24 cellular contexts compared by ENCODE assay signal in the genomic region with DNA sequence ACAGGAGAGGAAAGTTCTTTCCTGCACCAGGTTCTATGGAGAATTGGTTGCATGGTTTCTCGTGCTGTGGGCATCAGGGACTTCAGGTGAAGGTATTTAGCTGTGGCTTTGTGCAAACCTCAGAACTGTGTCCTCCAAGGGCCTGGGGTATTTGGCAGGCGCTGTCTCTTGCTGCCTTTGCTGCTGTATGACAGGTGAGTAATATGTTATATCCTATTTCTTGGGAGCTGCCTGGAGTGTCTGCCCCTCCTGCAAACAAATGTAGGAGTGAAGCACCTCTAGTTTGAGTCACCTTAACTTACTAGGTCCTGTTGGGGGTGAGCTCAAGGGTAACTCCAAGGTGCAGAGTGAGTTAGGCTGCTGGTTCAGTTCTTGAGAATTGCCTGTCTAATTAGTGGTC. TPM values are rescaled to one million over a fixed set of nuclear protein-coding genes. Genes with fewer than 3 reads are reported as not detected.
DNase-seq lines count a peak whose midpoint lies in the region; ATAC-seq, FAIRE-seq and TF ChIP-seq lines count a peak whose summit lies in the region.
"Had no signal": no experiment of that assay in that cellular context is flagged by ENCODE, and none has a peak within 500 bp of the region (broad histone marks: within the 10 kb centered on the region; RNA-seq: fewer than 3 reads in every experiment).

No MANE protein-coding gene starts in this region.

- H3K9me3 ChIP-seq in A549, result no peaks in the 10 kb centered on the region
- H3K9me3 ChIP-seq in K562 (replicated peaks; ENCODE audit: control insufficient read depth, insufficient read depth, low read depth, low read length), result no peaks in the 10 kb centered on the region
- no peaks in the 10 kb centered on the region for H3K9me3 ChIP-seq in lower lobe of right lung
- H3K9me3 ChIP-seq: MG63 had no signal

- TF ChIP-seq CTCF in A549 (IDR thresholded peaks at IDR 0.05) (no peak), K562 (IDR thresholded peaks at IDR 0.05 in 2 of 3, conservative IDR thresholded peaks at IDR 0.05 in 1 of 3; ENCODE audit: insufficient read depth in 2 of 3, low read depth in 1 of 3, low read length in 3 of 3) (no peak), foreskin keratinocyte (conservative IDR thresholded peaks at IDR 0.05) (no peak), lower lobe of right lung (IDR thresholded peaks at IDR 0.05) (no peak)

- no peaks in the 10 kb centered on the region for H3K27me3 ChIP-seq in K562 (ENCODE audit: control insufficient read depth in 2 of 2, insufficient read depth in 2 of 2, low read length in 2 of 2)
- H3K27me3 ChIP-seq in foreskin keratinocyte, result no peaks in the 10 kb centered on the region
- H3K27me3 ChIP-seq in lower lobe of right lung (ENCODE audit: low read depth), result no peaks in the 10 kb centered on the region
- H3K27me3 ChIP-seq: MG63 had no signal

- no peaks in the 10 kb centered on the region for H4K20me1 ChIP-seq in K562 (replicated peaks; ENCODE audit: control insufficient read depth, insufficient read depth, low read length)

- no peak for DNase-seq in A549 (ENCODE audit: low read depth in 1 of 2, low spot score in 1 of 2)
- DNase-seq in NCI-H226, result peak; percentile 3
- DNase-seq in K562 (ENCODE audit: extremely low read depth in 1 of 4, low spot score in 3 of 4), result no peak
- DNase-seq in foreskin keratinocyte, result no peak
- no peak for DNase-seq in NCI-H2081 (lab: John Stamatoyannopoulos, UW)
- DNase-seq in NCI-H510A (lab: John Stamatoyannopoulos, UW), result no peak
- no peak for DNase-seq in activated T-cell treated with anti-CD3 and anti-CD28 coated beads for 4 hours
- no peak for DNase-seq in lower lobe of right lung
- DNase-seq: 8988T; DMS153; DND-41; Kasumi-1; MG63; NCI-H1105 treated with DMSO at 0.1 percent for 48 hours; NCI-H146; NCI-H1930; NCI-H510A treated with DMSO at 0.1 percent for 48 hours; NK-92 treated with Interleukin-12 subunit alpha and Interleukin-12 subunit beta, amount 100 ng/mL, for 24 hours; SIG-M5; SW 1271 had no signal

- TF ChIP-seq RAD21 in A549 (conservative IDR thresholded peaks at IDR 0.05 in 1 of 2, IDR thresholded peaks at IDR 0.05 in 1 of 2), result no peak
- no peak for TF ChIP-seq RAD21 in K562 (CRISPR knock-in tag; conservative IDR thresholded peaks at IDR 0.05 in 1 of 2, IDR thresholded peaks at IDR 0.05 in 1 of 2)

- BruUV-seq in K562 (replicated peaks; lab: Mats Ljungman, UMichigan), result no TSS peak

- peak overlapping the region in 1 of 2 experiments; percentile 30; a peak in 1 of 4 replicates for H3K9ac ChIP-seq in K562 (ENCODE audit: insufficient read depth in 1 of 2, low read depth in 2 of 2, low read length in 2 of 2)

- H3K27ac ChIP-seq in A549 (peak overlapping the region; percentile 61 to 88), K562 (ENCODE audit: extremely low read depth, low read depth, low read length) (peak overlapping the region; percentile 69), foreskin keratinocyte (no peak overlapping the region), lower lobe of right lung (no peak overlapping the region)
- H3K27ac ChIP-seq: SK-N-MC had no signal

- H3K4me2 ChIP-seq in A549 (peak overlapping the region; percentile 51), K562 (ENCODE audit: insufficient read depth, low read length) (peak overlapping the region; percentile 77; the same call in 1 of the 2 replicates)

- peak; percentile 25 to 39 for ATAC-seq in A549
- no peak for ATAC-seq in K562
- peak; percentile 41 for ATAC-seq in foreskin keratinocyte
- no peak for ATAC-seq in lower lobe of right lung
- ATAC-seq: HepG2 had no signal

- H3K79me2 ChIP-seq in K562 (ENCODE audit: control insufficient read depth, insufficient read depth, low read length), result no peaks in the 10 kb centered on the region

- POLR2A ChIA-PET in A549 (lab: Yijun Ruan, JAX) (no interaction called here), K562 (lab: Yijun Ruan, JAX) (interaction anchor here (0.9 to 1.1 kb wide), 2 partner anchors 12 to 30 kb away, joined by 3 read pairs; no protein-coding TSS in a partner anchor)

- WGBS in A549 (ENCODE audit: missing lambda C conversion rate), result 49% methylated on average over 2 of the region's 2 CpGs
- 53% methylated on average over 2 of the region's 2 CpGs for WGBS in K562 (ENCODE audit: insufficient coverage, low coverage, missing lambda C conversion rate)

- in situ Hi-C loops in K562 (cut with MboI), result no loop called here

- intact Hi-C loops in K562 (cut with micrococcal nuclease) (loop anchor here (2.0 to 10.0 kb wide), 3 partner anchors 84 to 408 kb away; a partner anchor contains a TSS), lower lobe of right lung (cut with DNase I) (no loop called here)

- peak overlapping the region; percentile 76 for H2AFZ ChIP-seq in K562 (ENCODE audit: low read depth, low read length)

- H3K4me1 ChIP-seq in A549 (peaks cover 69% of the 10 kb centered on the region), K562 (replicated peaks in 1 of 2; ENCODE audit: control insufficient read depth in 2 of 2, insufficient read depth in 2 of 2, low read length in 2 of 2) (peaks cover 10 to 35% of the 10 kb centered on the region in 2 experiments), foreskin keratinocyte (no peaks in the 10 kb centered on the region), lower lobe of right lung (no peaks in the 10 kb centered on the region)

- H3K4me3 ChIP-seq in A549 (peak overlapping the region; percentile 0; the same call in 1 of the 3 replicates), K562 (no peak overlapping the region), lower lobe of right lung (no peak overlapping the region)
- H3K4me3 ChIP-seq: MG63, SK-N-MC had no signal

- TF ChIP-seq EP300 in A549 (IDR thresholded peaks at IDR 0.05) (no peak), K562 (IDR thresholded peaks at IDR 0.05; ENCODE audit: low read length) (no peak)

- FAIRE-seq in A549 (lab: Jason Lieb, UNC), result peak; percentile 74
- peak; percentile 6 for FAIRE-seq in K562 (lab: Jason Lieb, UNC)
- FAIRE-seq: H54, HepG2 had no signal

- no peaks in the 10 kb centered on the region for H3K9me1 ChIP-seq in K562 (ENCODE audit: control insufficient read depth, insufficient read depth, low read length)

- CTCF ChIA-PET in A549 (lab: Yijun Ruan, JAX) (interaction anchor here (0.6 to 6.3 kb wide), 8 partner anchors 12 to 773 kb away, joined by 3 to 54 read pairs (median 6); no protein-coding TSS in a partner anchor), K562 (lab: Yijun Ruan, JAX; ENCODE audit: low intra/inter-chr PET ratio) (no interaction called here)

- H3K36me3 ChIP-seq in K562 (ENCODE audit: control insufficient read depth, insufficient read depth, low read length) (no peaks in the 10 kb centered on the region), lower lobe of right lung (no peaks in the 10 kb centered on the region)
- H3K36me3 ChIP-seq: MG63 had no signal

- TF ChIP-seq POLR2A in A549 (IDR thresholded peaks at IDR 0.05; ENCODE audit: low read length) (no peak), K562 (conservative IDR thresholded peaks at IDR 0.05) (no peak)

RNA-seq across cellular contexts. Expression of a gene that starts 44.4 kb away (rescaled TPM):
- polyA plus RNA-seq in A549 (2011; rRNA removed) (67.4 and 111 TPM in 2 replicates), A549 (2017; fragmentation: RNase III; extraction: RNeasy Plus Mini Kit Qiagen cat#74134 plus additional on column Dnase treatment) (118 to 139 TPM (median 131 TPM) in 3 replicates), K562 (2011; rRNA removed) (1.9 and 2.2 TPM in 2 replicates), K562 (2014; fragmentation: Illumina TruSeq; extraction: Trizol) (4.3 and 8.0 TPM in 2 replicates), K562 (2014; fragmentation: Nextera tagmentation; extraction: Ambion mirVana) (1 to 10 TPM in 1 of 2 experiments, under 1 TPM in 1; 0.76 to 1.5 TPM), K562 (2014; rRNA removed) (5.7 and 8.3 TPM in 2 replicates), foreskin keratinocyte (5.4 and 7.7 TPM in 2 replicates)
- polyA plus RNA-seq in A549 (2012; cell fraction: cytosol; rRNA removed), result 143 and 175 TPM in 2 replicates
- polyA plus RNA-seq in A549 (2012; cell fraction: nucleus; rRNA removed), result 251 and 331 TPM in 2 replicates
- polyA minus RNA-seq in A549 (2011; rRNA and poly(A)+ RNA removed), result 35.4 and 69.5 TPM in 2 replicates
- 0.84 and 6.1 TPM in 2 replicates for total RNA-seq in K562 (2011; cell fraction: chromatin; rRNA removed; ENCODE audit: low replicate concordance)
- 3.0 and 3.2 TPM in 2 replicates for total RNA-seq in K562 (2011; cell fraction: nucleolus; rRNA removed)
- total RNA-seq in K562 (2011; cell fraction: nucleoplasm; rRNA removed), result 2.4 and 3.3 TPM in 2 replicates
- total RNA-seq in K562 (2014; rRNA removed) (6.7 and 8.2 TPM in 2 replicates), K562 (2014; rRNA removed; fragmentation: Illumina TruSeq; extraction: Trizol) (1.3 and 1.6 TPM in 2 replicates), K562 (2015; rRNA removed; fragmentation: Illumina TruSeq; extraction: Trizol) (3.7 and 4.3 TPM in 2 replicates), K562 (2021) (5.7 and 8.4 TPM in 2 replicates), foreskin keratinocyte (4.8 and 8.3 TPM in 2 replicates), lower lobe of right lung (5.3 TPM)
- 5.0 and 7.4 TPM in 2 replicates for polyA plus RNA-seq in K562 (2011; cell fraction: cytosol; rRNA removed)
- polyA plus RNA-seq in K562 (2011; cell fraction: nucleus; rRNA removed), result 3.9 and 11.2 TPM in 2 replicates
- 8.5 and 13.7 TPM in 2 replicates for polyA plus RNA-seq in K562 (2012)
- polyA minus RNA-seq in K562 (2011; rRNA and poly(A)+ RNA removed), result 0.81 and 1.4 TPM in 2 replicates
- polyA minus RNA-seq in K562 (2011; cell fraction: cytosol; rRNA and poly(A)+ RNA removed), result 1.1 and 1.6 TPM in 2 replicates
- 1.1 and 1.2 TPM in 2 replicates for polyA minus RNA-seq in K562 (2011; cell fraction: nucleus; rRNA and poly(A)+ RNA removed)

RNA-seq across cellular contexts. Expression of a gene that starts 56.0 kb away (rescaled TPM):
- polyA plus RNA-seq in A549 (2011; rRNA removed), result 2.9 and 3.3 TPM in 2 replicates
- 3.5 and 6.7 TPM in 2 replicates for polyA plus RNA-seq in A549 (2012; cell fraction: cytosol; rRNA removed)
- 7.9 and 11.3 TPM in 2 replicates for polyA plus RNA-seq in A549 (2012; cell fraction: nucleus; rRNA removed)
- 1.7 to 3.0 TPM (median 2.3 TPM) in 3 replicates for polyA plus RNA-seq in A549 (2017; fragmentation: RNase III; extraction: RNeasy Plus Mini Kit Qiagen cat#74134 plus additional on column Dnase treatment)
- polyA minus RNA-seq in A549 (2011; rRNA and poly(A)+ RNA removed), result 3.0 and 3.4 TPM in 2 replicates
- total RNA-seq in K562 (2011; cell fraction: chromatin; rRNA removed; ENCODE audit: low replicate concordance), result 0.21 TPM in 1 of 2 replicates, not detected in the other
- total RNA-seq in K562 (2011; cell fraction: nucleolus; rRNA removed), result 0.13 and 0.17 TPM in 2 replicates
- 0.15 TPM in 1 of 2 replicates, not detected in the other for total RNA-seq in K562 (2011; cell fraction: nucleoplasm; rRNA removed)
- total RNA-seq in K562 (2014; rRNA removed), result 0.14 and 0.57 TPM in 2 replicates
- total RNA-seq in K562 (2014; rRNA removed; fragmentation: Illumina TruSeq; extraction: Trizol), result 0.10 TPM in 1 of 2 replicates, not detected in the other
- not detected in 2 replicates for total RNA-seq in K562 (2015; rRNA removed; fragmentation: Illumina TruSeq; extraction: Trizol)
- 0.27 and 0.33 TPM in 2 replicates for total RNA-seq in K562 (2021)
- 0.03 and 0.06 TPM in 2 replicates for polyA plus RNA-seq in K562 (2011; rRNA removed)
- 0.04 and 0.58 TPM in 2 replicates for polyA plus RNA-seq in K562 (2011; cell fraction: cytosol; rRNA removed)
- 0.06 and 0.11 TPM in 2 replicates for polyA plus RNA-seq in K562 (2011; cell fraction: nucleus; rRNA removed)
- polyA plus RNA-seq in K562 (2012), result 0.17 and 0.66 TPM in 2 replicates
- polyA plus RNA-seq in K562 (2014; fragmentation: Illumina TruSeq; extraction: Trizol), result 0.12 and 0.19 TPM in 2 replicates
- polyA plus RNA-seq in K562 (2014; fragmentation: Nextera tagmentation; extraction: Ambion mirVana), result under 1 TPM in 1 of 2 experiments, not detected in 1; 0.01 TPM
- polyA plus RNA-seq in K562 (2014; rRNA removed), result 0.53 TPM in 1 of 2 replicates, not detected in the other
- 0.09 TPM in 1 of 2 replicates, not detected in the other for polyA minus RNA-seq in K562 (2011; rRNA and poly(A)+ RNA removed)
- polyA minus RNA-seq in K562 (2011; cell fraction: cytosol; rRNA and poly(A)+ RNA removed), result 1.9 TPM in 1 of 2 replicates, not detected in the other
- 0.11 and 0.40 TPM in 2 replicates for polyA minus RNA-seq in K562 (2011; cell fraction: nucleus; rRNA and poly(A)+ RNA removed)
- 0.14 TPM in 1 of 2 replicates, not detected in the other for total RNA-seq in foreskin keratinocyte
- polyA plus RNA-seq in foreskin keratinocyte, result 0.10 TPM in 1 of 2 replicates, not detected in the other
- total RNA-seq in lower lobe of right lung, result 0.92 TPM
- total RNA-seq: HT1080 had no signal

Comparison
In these comparisons a context has a peak if more than half of its experiments do, and no peak if none do; other contexts are left out.
1. ATAC-seq: peak in A549 (2 of 2) and foreskin keratinocyte (single experiment); none in K562 (single experiment) and lower lobe of right lung (0 of 2).
2. H3K27ac ChIP-seq: peak in A549 (2 of 2) and K562 (single experiment); none in foreskin keratinocyte (single experiment) and lower lobe of right lung (single experiment).